18 cellular contexts compared by ENCODE assay signal in the genomic region with DNA sequence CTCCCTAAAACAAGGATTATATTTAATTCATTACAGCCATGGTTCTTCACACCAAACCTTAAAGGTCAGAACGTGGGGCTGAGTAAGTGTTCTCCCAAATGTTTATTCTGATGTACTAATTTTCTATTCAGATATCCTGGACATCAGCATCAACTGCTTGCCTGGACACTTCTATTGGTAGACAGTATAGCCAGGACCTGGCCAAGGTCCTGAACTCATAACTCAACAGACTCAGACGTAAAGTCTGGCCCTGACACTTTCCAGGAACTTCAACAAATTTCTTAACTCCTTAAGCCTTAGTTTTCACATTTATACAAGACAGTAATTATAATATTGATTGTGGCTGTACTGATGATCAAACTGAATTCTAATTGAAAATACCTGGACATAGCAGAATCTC.
A peak's percentile ranks its signal among the peaks of the same experiment; 100 is the strongest.
DNase-seq lines count a peak whose midpoint lies in the region; ATAC-seq, FAIRE-seq and TF ChIP-seq lines count a peak whose summit lies in the region.
"Had no signal": no experiment of that assay in that cellular context is flagged by ENCODE, and none has a peak within 500 bp of the region (broad histone marks: within the 10 kb centered on the region; RNA-seq: fewer than 3 reads in every experiment).

No MANE protein-coding gene starts in this region.

- no peak for TF ChIP-seq RAD21 in A549 (conservative IDR thresholded peaks at IDR 0.05 in 1 of 2, IDR thresholded peaks at IDR 0.05 in 1 of 2)

- H3K9me2 ChIP-seq in hepatocyte (replicated peaks; ENCODE audit: insufficient read depth): no peaks in the 10 kb centered on the region

- H4K20me1 ChIP-seq in hepatocyte (ENCODE audit: insufficient read depth, poor library complexity, severe bottlenecking): no peaks in the 10 kb centered on the region

- no peaks in the 10 kb centered on the region for H3K79me2 ChIP-seq in hepatocyte

- no peak for TF ChIP-seq CTCF in A549 (IDR thresholded peaks at IDR 0.05)
- no peak for TF ChIP-seq CTCF in HEK293 (tag by site-specific recombination; IDR thresholded peaks at IDR 0.05)
- no peak for TF ChIP-seq CTCF in hepatocyte (IDR thresholded peaks at IDR 0.05; ENCODE audit: poor library complexity)

- H3K4me2 ChIP-seq in A549 (no peak overlapping the region), hepatocyte (no peak overlapping the region)

- H3K27me3 ChIP-seq in hepatocyte: no peaks in the 10 kb centered on the region

- H3K36me3 ChIP-seq in HEK293 (ENCODE audit: control insufficient read depth in 2 of 2, insufficient read depth in 1 of 2, low read length in 2 of 2): no peaks in the 10 kb centered on the region
- no peaks in the 10 kb centered on the region for H3K36me3 ChIP-seq in hepatocyte (replicated peaks; ENCODE audit: insufficient read depth, low read depth)

- TF ChIP-seq EP300 in A549 (IDR thresholded peaks at IDR 0.05): no peak

- H3K9me3 ChIP-seq in A549 (no peaks in the 10 kb centered on the region), HEK293 (ENCODE audit: control insufficient read depth, insufficient read depth, low read depth, low read length) (no peaks in the 10 kb centered on the region), hepatocyte (ENCODE audit: low read depth) (no peaks in the 10 kb centered on the region)

- no peak for TF ChIP-seq POLR2A in A549 (IDR thresholded peaks at IDR 0.05; ENCODE audit: low read length)

- POLR2A ChIA-PET in A549 (lab: Yijun Ruan, JAX): no interaction called here
- POLR2A ChIA-PET in HEK293 (lab: Yijun Ruan, JAX): no interaction called here

- no peak for FAIRE-seq in A549 (lab: Jason Lieb, UNC)
- FAIRE-seq: HTR-8/SVneo, RCC 7860 had no signal

- ATAC-seq in A549: no peak

- DNase-seq in A549 (ENCODE audit: low read depth in 1 of 2, low spot score in 1 of 2): no peak
- DNase-seq in hepatocyte (ENCODE audit: low spot score): peak; percentile 32
- no peak for DNase-seq in HuH-7.5 (ENCODE audit: low spot score)
- no peak for DNase-seq in GOT3 (lab: John Stamatoyannopoulos, UW)
- no peak for DNase-seq in activated CD4-positive, alpha-beta T cell treated with anti-CD3 and anti-CD28 coated beads, Interleukin-2, amount 50 U/mL, for 1 hour
- no peak for DNase-seq in NCI-H748 (lab: John Stamatoyannopoulos, UW; ENCODE audit: unreplicated experiment)
- DNase-seq: AML-193, GF-D8, HCEC 1CT, KG1, NCI-H1092 treated with DMSO at 0.1 percent for 48 hours, NCI-H1694, NCI-H748 treated with DMSO at 0.1 percent for 48 hours, SIG-M5 had no signal

- CTCF ChIA-PET in A549 (lab: Yijun Ruan, JAX): interaction anchor here (0.8 kb wide), 1 partner anchor 64 kb away, joined by 3 read pairs; no protein-coding TSS in a partner anchor
- CTCF ChIA-PET in HEK293 (lab: Yijun Ruan, JAX): no interaction called here

- H3K4me3 ChIP-seq in A549 (no peak overlapping the region), HEK293 (ENCODE audit: low read depth, low read length) (no peak overlapping the region), hepatocyte (no peak overlapping the region)

- H3K27ac ChIP-seq in A549: no peak overlapping the region
- no peak overlapping the region for H3K27ac ChIP-seq in HEK293 (ENCODE audit: extremely low read depth, low read depth, low read length)
- no peak overlapping the region for H3K27ac ChIP-seq in hepatocyte

- WGBS in A549 (ENCODE audit: missing lambda C conversion rate): 0% methylated on average over 2 of the region's 2 CpGs
- 18% methylated on average over 2 of the region's 2 CpGs for WGBS in hepatocyte (ENCODE audit: low lambda C conversion rate, missing lambda C conversion rate)

- no peaks in the 10 kb centered on the region for H3K4me1 ChIP-seq in A549
- H3K4me1 ChIP-seq in HEK293 (ENCODE audit: control insufficient read depth, insufficient read depth, low read length): no peaks in the 10 kb centered on the region
- H3K4me1 ChIP-seq in hepatocyte (ENCODE audit: insufficient read depth): no peaks in the 10 kb centered on the region

- H2AFZ ChIP-seq in hepatocyte: no peak overlapping the region

TF ChIP-seq in A549, 52 proteins besides CTCF, POLR2A, EP300 and RAD21:
- TF ChIP-seq, protein P1, sequence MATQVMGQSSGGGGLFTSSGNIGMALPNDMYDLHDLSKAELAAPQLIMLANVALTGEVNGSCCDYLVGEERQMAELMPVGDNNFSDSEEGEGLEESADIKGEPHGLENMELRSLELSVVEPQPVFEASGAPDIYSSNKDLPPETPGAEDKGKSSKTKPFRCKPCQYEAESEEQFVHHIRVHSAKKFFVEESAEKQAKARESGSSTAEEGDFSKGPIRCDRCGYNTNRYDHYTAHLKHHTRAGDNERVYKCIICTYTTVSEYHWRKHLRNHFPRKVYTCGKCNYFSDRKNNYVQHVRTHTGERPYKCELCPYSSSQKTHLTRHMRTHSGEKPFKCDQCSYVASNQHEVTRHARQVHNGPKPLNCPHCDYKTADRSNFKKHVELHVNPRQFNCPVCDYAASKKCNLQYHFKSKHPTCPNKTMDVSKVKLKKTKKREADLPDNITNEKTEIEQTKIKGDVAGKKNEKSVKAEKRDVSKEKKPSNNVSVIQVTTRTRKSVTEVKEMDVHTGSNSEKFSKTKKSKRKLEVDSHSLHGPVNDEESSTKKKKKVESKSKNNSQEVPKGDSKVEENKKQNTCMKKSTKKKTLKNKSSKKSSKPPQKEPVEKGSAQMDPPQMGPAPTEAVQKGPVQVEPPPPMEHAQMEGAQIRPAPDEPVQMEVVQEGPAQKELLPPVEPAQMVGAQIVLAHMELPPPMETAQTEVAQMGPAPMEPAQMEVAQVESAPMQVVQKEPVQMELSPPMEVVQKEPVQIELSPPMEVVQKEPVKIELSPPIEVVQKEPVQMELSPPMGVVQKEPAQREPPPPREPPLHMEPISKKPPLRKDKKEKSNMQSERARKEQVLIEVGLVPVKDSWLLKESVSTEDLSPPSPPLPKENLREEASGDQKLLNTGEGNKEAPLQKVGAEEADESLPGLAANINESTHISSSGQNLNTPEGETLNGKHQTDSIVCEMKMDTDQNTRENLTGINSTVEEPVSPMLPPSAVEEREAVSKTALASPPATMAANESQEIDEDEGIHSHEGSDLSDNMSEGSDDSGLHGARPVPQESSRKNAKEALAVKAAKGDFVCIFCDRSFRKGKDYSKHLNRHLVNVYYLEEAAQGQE (IDR thresholded peaks at IDR 0.05): peak; percentile 46; the same call in 1 of the 2 replicates
- no peak for TF ChIP-seq TP53 (CRISPR knock-in tag; IDR thresholded peaks at IDR 0.05)

TF ChIP-seq in HEK293, 187 proteins besides CTCF, POLR2A, EP300 and RAD21 (continues in another document):
- TF ChIP-seq ZNF433 (tag by site-specific recombination; IDR thresholded peaks at IDR 0.05; ENCODE audit: low read depth) (no peak), ZNF596 (tag by site-specific recombination; IDR thresholded peaks at IDR 0.05) (no peak)
- TF ChIP-seq, protein P2, sequence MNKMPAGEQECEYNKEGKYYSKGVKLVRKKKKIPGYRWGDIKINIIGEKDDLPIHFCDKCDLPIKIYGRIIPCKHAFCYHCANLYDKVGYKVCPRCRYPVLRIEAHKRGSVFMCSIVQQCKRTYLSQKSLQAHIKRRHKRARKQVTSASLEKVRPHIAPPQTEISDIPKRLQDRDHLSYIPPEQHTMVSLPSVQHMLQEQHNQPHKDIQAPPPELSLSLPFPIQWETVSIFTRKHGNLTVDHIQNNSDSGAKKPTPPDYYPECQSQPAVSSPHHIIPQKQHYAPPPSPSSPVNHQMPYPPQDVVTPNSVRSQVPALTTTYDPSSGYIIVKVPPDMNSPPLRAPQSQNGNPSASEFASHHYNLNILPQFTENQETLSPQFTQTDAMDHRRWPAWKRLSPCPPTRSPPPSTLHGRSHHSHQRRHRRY (tag by site-specific recombination; IDR thresholded peaks at IDR 0.05): no peak

TF ChIP-seq in PFSK-1, 5 proteins besides CTCF, POLR2A, EP300 and RAD21:
- TF ChIP-seq FOXP2 (optimal IDR thresholded peaks at IDR 0.05; ENCODE audit: borderline replicate concordance, extremely low read depth, extremely low read length, insufficient read depth): no peak
- TF ChIP-seq, protein P1 (IDR thresholded peaks at IDR 0.05; ENCODE audit: insufficient read depth in 1 of 2, low read depth in 2 of 2, low read length in 2 of 2): peak; percentile 74 to 96
